In genomic region chr3:129246636-129247035, GRCh38 we compare ENCODE assay signal across 20 cellular contexts. TPM values are rescaled to one million over a fixed set of nuclear protein-coding genes. Genes with fewer than 3 reads are reported as not detected.
DNase-seq lines count a peak whose midpoint lies in the region; ATAC-seq and TF ChIP-seq lines count a peak whose summit lies in the region.
"Had no signal": no experiment of that assay in that cellular context is flagged by ENCODE, and none has a peak within 500 bp of the region (broad histone marks: within the 10 kb centered on the region; RNA-seq: fewer than 3 reads in every experiment).

No MANE protein-coding gene starts in this region.

- TF ChIP-seq CTCF in OCI-LY1 (IDR thresholded peaks at IDR 0.05; ENCODE audit: low read length) (no peak), mesothelial cell of epicardium (IDR thresholded peaks at IDR 0.05; ENCODE audit: unreplicated experiment) (no peak)

- no peaks in the 10 kb centered on the region for H3K27me3 ChIP-seq in OCI-LY1 (ENCODE audit: insufficient read depth, low read length)
- H3K27me3 ChIP-seq: BLaER1, SJCRH30 had no signal

- no peak overlapping the region for H3K4me3 ChIP-seq in OCI-LY1 (ENCODE audit: low read depth, low read length, poor library complexity, severe bottlenecking)
- H3K4me3 ChIP-seq: BLaER1, GM23248, SJCRH30 had no signal

- peaks cover 12% of the 10 kb centered on the region for H3K79me2 ChIP-seq in OCI-LY1 (ENCODE audit: insufficient read depth, low read length)

- DNase-seq in activated CD4-positive, alpha-beta memory T cell treated with anti-CD3 and anti-CD28 coated beads, Interleukin-2, amount 10 ng/mL, durations not matched to agents 7 days and 5 days, result no peak
- DNase-seq in activated CD4-positive, alpha-beta memory T cell treated with anti-CD3 and anti-CD28 coated beads for 36 hours, result no peak
- DNase-seq in mesothelial cell of epicardium (ENCODE audit: low spot score in 2 of 2, unreplicated experiment in 2 of 2) (no peak), NCI-H2081 (lab: John Stamatoyannopoulos, UW) (no peak)
- no peak for DNase-seq in activated T-cell treated with anti-CD3 and anti-CD28 coated beads, Interleukin-2, amount 50 U/mL, for 24 hours
- DNase-seq: CD4-positive, CD25-positive, alpha-beta regulatory T cell; GM23248; H7; NCI-H1092 treated with DMSO at 0.1 percent for 48 hours; NCI-H1436; NCI-H187; NCI-H2171 treated with DMSO at 0.1 percent for 48 hours; NCI-H345; NCI-H510A treated with DMSO at 0.1 percent for 48 hours; PC-3; SJCRH30 had no signal

- H3K9ac ChIP-seq in OCI-LY1 (ENCODE audit: low read length), result no peak overlapping the region
- H3K9ac ChIP-seq: BLaER1, GM23248 had no signal

- H3K36me3 ChIP-seq in OCI-LY1 (ENCODE audit: insufficient read depth, low read length), result no peaks in the 10 kb centered on the region
- H3K36me3 ChIP-seq: SJCRH30 had no signal

- H3K4me3 Mint-ChIP-seq in activated CD4-positive, alpha-beta memory T cell treated with anti-CD3 and anti-CD28 coated beads, Interleukin-2, amount 10 ng/mL, durations not matched to agents 7 days and 5 days, result peak overlapping the region; percentile 5
- no peak overlapping the region for H3K4me3 Mint-ChIP-seq in activated CD4-positive, alpha-beta memory T cell treated with anti-CD3 and anti-CD28 coated beads for 36 hours
- H3K4me3 Mint-ChIP-seq in mesothelial cell of epicardium, result peak overlapping the region; percentile 32
- H3K4me3 Mint-ChIP-seq in activated T-cell treated with anti-CD3 and anti-CD28 coated beads, Interleukin-2, amount 50 U/mL, for 24 hours, result no peak overlapping the region

- H4K20me1 ChIP-seq in OCI-LY1 (ENCODE audit: insufficient read depth, low read length), result no peaks in the 10 kb centered on the region
- H4K20me1 ChIP-seq: BLaER1 had no signal

- H3K27ac Mint-ChIP-seq in activated CD4-positive, alpha-beta memory T cell treated with anti-CD3 and anti-CD28 coated beads, Interleukin-2, amount 10 ng/mL, durations not matched to agents 7 days and 5 days, result no peak overlapping the region
- no peak overlapping the region for H3K27ac Mint-ChIP-seq in activated CD4-positive, alpha-beta memory T cell treated with anti-CD3 and anti-CD28 coated beads for 36 hours
- H3K27ac Mint-ChIP-seq in mesothelial cell of epicardium, result no peak overlapping the region
- no peak overlapping the region for H3K27ac Mint-ChIP-seq in activated T-cell treated with anti-CD3 and anti-CD28 coated beads, Interleukin-2, amount 50 U/mL, for 24 hours

- H3K4me1 Mint-ChIP-seq in activated CD4-positive, alpha-beta memory T cell treated with anti-CD3 and anti-CD28 coated beads, Interleukin-2, amount 10 ng/mL, durations not matched to agents 7 days and 5 days, result peaks cover 45% of the 10 kb centered on the region
- H3K4me1 Mint-ChIP-seq in activated CD4-positive, alpha-beta memory T cell treated with anti-CD3 and anti-CD28 coated beads for 36 hours (ENCODE audit: low read depth), result peaks cover 29% of the 10 kb centered on the region
- H3K4me1 Mint-ChIP-seq in mesothelial cell of epicardium, result peaks cover 28% of the 10 kb centered on the region
- H3K4me1 Mint-ChIP-seq in activated T-cell treated with anti-CD3 and anti-CD28 coated beads, Interleukin-2, amount 50 U/mL, for 24 hours (ENCODE audit: low read depth), result peaks cover 33% of the 10 kb centered on the region

- no peak for ATAC-seq in GM19467 (IDR thresholded peaks at IDR 0.05; ENCODE audit: unreplicated experiment)
- ATAC-seq: PC-3, Right ventricle myocardium inferior had no signal

- H3K9me2 ChIP-seq in OCI-LY1 (ENCODE audit: low read depth, low read length), result no peaks in the 10 kb centered on the region

- H3F3A ChIP-seq in OCI-LY1 (ENCODE audit: insufficient read depth, low read length), result no peaks in the 10 kb centered on the region

- peak overlapping the region; percentile 4 for H3K27ac ChIP-seq in OCI-LY1 (ENCODE audit: low read depth, low read length, poor library complexity, severe bottlenecking)
- H3K27ac ChIP-seq: BLaER1, SJCRH30 had no signal

- H3K9me3 Mint-ChIP-seq in activated CD4-positive, alpha-beta memory T cell treated with anti-CD3 and anti-CD28 coated beads, Interleukin-2, amount 10 ng/mL, durations not matched to agents 7 days and 5 days, result peaks cover 2% of the 10 kb centered on the region
- H3K9me3 Mint-ChIP-seq in activated CD4-positive, alpha-beta memory T cell treated with anti-CD3 and anti-CD28 coated beads for 36 hours, result peaks cover 3% of the 10 kb centered on the region
- no peaks in the 10 kb centered on the region for H3K9me3 Mint-ChIP-seq in mesothelial cell of epicardium
- no peaks in the 10 kb centered on the region for H3K9me3 Mint-ChIP-seq in activated T-cell treated with anti-CD3 and anti-CD28 coated beads, Interleukin-2, amount 50 U/mL, for 24 hours
- H3K9me3 Mint-ChIP-seq: CD4-positive, CD25-positive, alpha-beta regulatory T cell had no signal

- no peaks in the 10 kb centered on the region for H3K9me3 ChIP-seq in OCI-LY1 (ENCODE audit: low read length)
- H3K9me3 ChIP-seq: BLaER1, SJCRH30 had no signal

- H3K27me3 Mint-ChIP-seq in activated CD4-positive, alpha-beta memory T cell treated with anti-CD3 and anti-CD28 coated beads, Interleukin-2, amount 10 ng/mL, durations not matched to agents 7 days and 5 days, result no peaks in the 10 kb centered on the region
- H3K27me3 Mint-ChIP-seq in activated CD4-positive, alpha-beta memory T cell treated with anti-CD3 and anti-CD28 coated beads for 36 hours, result no peaks in the 10 kb centered on the region
- H3K27me3 Mint-ChIP-seq in mesothelial cell of epicardium (ENCODE audit: low read depth), result no peaks in the 10 kb centered on the region
- no peaks in the 10 kb centered on the region for H3K27me3 Mint-ChIP-seq in activated T-cell treated with anti-CD3 and anti-CD28 coated beads, Interleukin-2, amount 50 U/mL, for 24 hours
- H3K27me3 Mint-ChIP-seq: CD4-positive, CD25-positive, alpha-beta regulatory T cell had no signal

- POLR2A ChIA-PET in activated CD4-positive, alpha-beta memory T cell treated with anti-CD3 and anti-CD28 coated beads, Interleukin-2, amount 10 ng/mL, durations not matched to agents 7 days and 5 days (lab: Charles Lee), result interaction anchor here (1.1 to 20.2 kb wide), 10 partner anchors 18 to 276 kb away, joined by 3 to 393 read pairs (median 16); partner anchors contain the start of genes CNBP and RAB43
- POLR2A ChIA-PET in activated CD4-positive, alpha-beta memory T cell treated with anti-CD3 and anti-CD28 coated beads for 36 hours (lab: Charles Lee), result interaction anchor here (0.8 to 1.9 kb wide), 4 partner anchors 22 to 85 kb away, joined by 3 to 9 read pairs (median 6); partner anchors contain the start of gene CNBP

- CTCF ChIA-PET in activated CD4-positive, alpha-beta memory T cell treated with anti-CD3 and anti-CD28 coated beads, Interleukin-2, amount 10 ng/mL, durations not matched to agents 7 days and 5 days (lab: Charles Lee), result interaction anchor here (0.8 to 6.9 kb wide), 31 partner anchors 9 to 276 kb away, joined by 3 to 80 read pairs (median 5); partner anchors contain the start of genes CNBP and RAB43
- CTCF ChIA-PET in activated CD4-positive, alpha-beta memory T cell treated with anti-CD3 and anti-CD28 coated beads for 36 hours (lab: Charles Lee), result interaction anchor here (0.8 to 6.8 kb wide), 31 partner anchors 9 to 442 kb away, joined by 3 to 113 read pairs (median 6); partner anchors contain the start of genes CNBP and RAB43

- H3K4me1 ChIP-seq in OCI-LY1 (ENCODE audit: insufficient read depth, low read length, severe bottlenecking), result peaks cover 33% of the 10 kb centered on the region
- H3K4me1 ChIP-seq: SJCRH30 had no signal

- H3K4me2 ChIP-seq in OCI-LY1 (ENCODE audit: low read length), result no peak overlapping the region
- H3K4me2 ChIP-seq: BLaER1 had no signal

- no peak overlapping the region for H2AFZ ChIP-seq in OCI-LY1 (ENCODE audit: low read length)
- H2AFZ ChIP-seq: GM23248 had no signal

- intact Hi-C loops in activated CD4-positive, alpha-beta memory T cell treated with anti-CD3 and anti-CD28 coated beads for 36 hours (cut with micrococcal nuclease), result no loop called here

- peaks cover 26% of the 10 kb centered on the region for H3K36me3 Mint-ChIP-seq in activated CD4-positive, alpha-beta memory T cell treated with anti-CD3 and anti-CD28 coated beads, Interleukin-2, amount 10 ng/mL, durations not matched to agents 7 days and 5 days (ENCODE audit: low read depth)
- H3K36me3 Mint-ChIP-seq in activated CD4-positive, alpha-beta memory T cell treated with anti-CD3 and anti-CD28 coated beads for 36 hours, result peaks cover 12% of the 10 kb centered on the region
- peaks cover 5% of the 10 kb centered on the region for H3K36me3 Mint-ChIP-seq in mesothelial cell of epicardium
- H3K36me3 Mint-ChIP-seq in activated T-cell treated with anti-CD3 and anti-CD28 coated beads, Interleukin-2, amount 50 U/mL, for 24 hours (ENCODE audit: low read depth), result peaks cover 23% of the 10 kb centered on the region

RNA-seq across cellular contexts. Expression of gene COPG1, which starts 2.8 kb away (rescaled TPM):
- total RNA-seq in activated CD4-positive, alpha-beta memory T cell treated with anti-CD3 and anti-CD28 coated beads, Interleukin-2, amount 10 ng/mL, durations not matched to agents 7 days and 5 days, result 100 to 1,000 TPM; 157 TPM
- 100 to 1,000 TPM; 154 to 162 TPM for total RNA-seq in activated CD4-positive, alpha-beta memory T cell treated with anti-CD3 and anti-CD28 coated beads for 36 hours
- total RNA-seq in mesothelial cell of epicardium, result 172 to 176 TPM (median 173 TPM) in 3 replicates

RNA-seq across cellular contexts. Expression of gene HMCES, which starts 32.0 kb away (rescaled TPM):
- total RNA-seq in activated CD4-positive, alpha-beta memory T cell treated with anti-CD3 and anti-CD28 coated beads, Interleukin-2, amount 10 ng/mL, durations not matched to agents 7 days and 5 days, result 10 to 100 TPM; 45.7 to 50.1 TPM
- total RNA-seq in activated CD4-positive, alpha-beta memory T cell treated with anti-CD3 and anti-CD28 coated beads for 36 hours, result 10 to 100 TPM; 58.4 to 61.5 TPM
- total RNA-seq in mesothelial cell of epicardium, result 26.6 to 31.1 TPM (median 29.6 TPM) in 3 replicates

Comparison
In these comparisons a context has a peak if more than half of its experiments do, and no peak if none do; other contexts are left out.
1. H3K4me3 Mint-ChIP-seq: peak in activated CD4-positive, alpha-beta memory T cell treated with anti-CD3 and anti-CD28 coated beads, Interleukin-2, amount 10 ng/mL, durations not matched to agents 7 days and 5 days (single experiment) and mesothelial cell of epicardium (single experiment); none in activated CD4-positive, alpha-beta memory T cell treated with anti-CD3 and anti-CD28 coated beads for 36 hours (single experiment) and activated T-cell treated with anti-CD3 and anti-CD28 coated beads, Interleukin-2, amount 50 U/mL, for 24 hours (single experiment).